ENCODE assay signal across 20 cellular contexts in the genomic region with DNA sequence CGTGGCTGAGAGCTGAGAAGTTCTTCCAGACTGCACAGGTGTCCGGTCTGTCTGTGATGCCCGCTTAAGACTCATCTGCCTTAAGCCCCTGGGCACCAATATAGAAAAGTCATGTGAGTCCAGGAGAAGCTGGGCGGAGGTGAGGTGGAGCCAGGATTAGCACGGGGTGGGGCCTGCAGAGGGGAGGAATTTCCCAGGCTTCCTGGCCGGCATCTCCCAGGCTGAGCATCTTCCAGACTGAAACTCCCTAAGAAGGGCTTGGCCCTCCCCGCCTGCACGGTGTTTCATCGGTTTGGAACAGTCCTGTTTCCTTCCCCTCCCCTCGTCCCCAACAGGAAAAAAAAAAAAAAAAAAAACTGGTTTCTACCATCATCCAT.
DNase-seq lines count a peak whose midpoint lies in the region; ATAC-seq, FAIRE-seq and TF ChIP-seq lines count a peak whose summit lies in the region.
"Had no signal": no experiment of that assay in that cellular context is flagged by ENCODE, and none has a peak within 500 bp of the region (broad histone marks: within the 10 kb centered on the region; RNA-seq: fewer than 3 reads in every experiment).

No MANE protein-coding gene starts in this region.

- H3K9me3 ChIP-seq in GM23248 (ENCODE audit: low read depth): no peaks in the 10 kb centered on the region
- H3K9me3 ChIP-seq in right cardiac atrium (ENCODE audit: control insufficient read depth, low read length): no peaks in the 10 kb centered on the region
- H3K9me3 ChIP-seq: pancreas had no signal

- no peaks in the 10 kb centered on the region for H3K27me3 ChIP-seq in GM23248 (replicated peaks; ENCODE audit: insufficient read depth)
- no peaks in the 10 kb centered on the region for H3K27me3 ChIP-seq in right cardiac atrium (ENCODE audit: control insufficient read depth, insufficient read depth)
- H3K27me3 ChIP-seq: pancreas, spleen, tibial nerve had no signal

- TF ChIP-seq POLR2A in GM12891 (IDR thresholded peaks at IDR 0.05; ENCODE audit: low read depth, low read length): no peak

- H3K9me2 ChIP-seq in GM23248 (ENCODE audit: insufficient read depth): no peaks in the 10 kb centered on the region

- no peak for FAIRE-seq in GM12891 (lab: Jason Lieb, UNC)
- FAIRE-seq: GM12878, pancreas had no signal

- H3K79me2 ChIP-seq in GM23248 (ENCODE audit: insufficient read depth): no peaks in the 10 kb centered on the region

- H2AFZ ChIP-seq in GM23248: no peak overlapping the region

- WGBS in GM23248 (ENCODE audit: low coverage in 1 of 2, low lambda C conversion rate in 2 of 2, missing lambda C conversion rate in 2 of 2), 2 experiments: 40 to 42% methylated on average over 10 of the region's 10 CpGs
- WGBS in right cardiac atrium: 27% methylated on average over 10 of the region's 10 CpGs

- peaks cover 2% of the 10 kb centered on the region; the same call in 1 of the 2 replicates for H3F3A ChIP-seq in GM23248 (ENCODE audit: insufficient read depth)

- H3K27ac ChIP-seq in GM23248: no peak overlapping the region
- H3K27ac ChIP-seq in right cardiac atrium (ENCODE audit: low read length): no peak overlapping the region
- H3K27ac ChIP-seq: pancreas, spleen had no signal

- no peaks in the 10 kb centered on the region for H4K20me1 ChIP-seq in GM23248 (ENCODE audit: insufficient read depth)

- DNase-seq in AG20443 (ENCODE audit: low spot score) (peak; percentile 26), GM23248 (peak; percentile 6), amniotic epithelial cell (ENCODE audit: low read depth) (peak; percentile 12), right cardiac atrium (peak in 2 of 3 donors; percentile 43 to 69), GM12891 (ENCODE audit: insufficient read length, low spot score) (no peak), MV-4-11 (lab: John Stamatoyannopoulos, UW) (no peak)
- DNase-seq: activated B cell treated with CpG ODN at 0.5 μM for 24 hours; activated CD4-positive, alpha-beta T cell treated with anti-CD3 and anti-CD28 coated beads, Interleukin-2, amount 50 U/mL, for 4 hours; aorta; central memory CD4-positive, alpha-beta T cell; HFFc6; NCI-H510A; pancreas; SIG-M5; spleen; stimulated activated CD4-positive, alpha-beta T cell treated with anti-CD3 and anti-CD28 coated beads, Interleukin-2, amount 100 ng/mL, for 48 hours had no signal

- H3K4me3 ChIP-seq in GM23248: no peak overlapping the region
- H3K4me3 ChIP-seq in right cardiac atrium (ENCODE audit: low read length): no peak overlapping the region
- H3K4me3 ChIP-seq: GM12878, pancreas, spleen, tibial nerve had no signal

- in situ Hi-C loops in GM23248 (cut with MboI): no loop called here

- no peaks in the 10 kb centered on the region for H3K36me3 ChIP-seq in GM23248 (ENCODE audit: low read depth)
- H3K36me3 ChIP-seq: pancreas, spleen had no signal

- intact Hi-C loops in right cardiac atrium (cut with DNase I): no loop called here

- H3K9ac ChIP-seq in GM23248: no peak overlapping the region

- peak; percentile 36 to 79 for ATAC-seq in right cardiac atrium
- no peak for ATAC-seq in HG03280 (IDR thresholded peaks at IDR 0.05; ENCODE audit: unreplicated experiment)
- ATAC-seq: GM12878, Panc1, pancreas had no signal

- no peak overlapping the region for H3K4me2 ChIP-seq in GM23248 (ENCODE audit: unreplicated experiment)

- H3K4me1 ChIP-seq in GM23248 (ENCODE audit: insufficient read depth): no peaks in the 10 kb centered on the region
- no peaks in the 10 kb centered on the region for H3K4me1 ChIP-seq in right cardiac atrium (ENCODE audit: control insufficient read depth, insufficient read depth, low read length)
- H3K4me1 ChIP-seq: pancreas, spleen had no signal

TF ChIP-seq in GM12891, 5 proteins besides CTCF, POLR2A, EP300 and RAD21:
- TF ChIP-seq POU2F2 (IDR thresholded peaks at IDR 0.05; ENCODE audit: low read depth, low read length) (no peak), SPI1 (IDR thresholded peaks at IDR 0.05; ENCODE audit: low read depth, low read length) (no peak), POLR2AphosphoS5 (IDR thresholded peaks at IDR 0.05; ENCODE audit: low read depth, low read length) (no peak), TAF1 (IDR thresholded peaks at IDR 0.05; ENCODE audit: low read depth, low read length) (no peak), PAX5 (IDR thresholded peaks at IDR 0.05; ENCODE audit: insufficient read depth, low read length, severe bottlenecking) (no peak)

Comparison
In these comparisons a context has a peak if more than half of its experiments do, and no peak if none do; other contexts are left out.
1. DNase-seq: peak in AG20443 (single experiment), GM23248 (single experiment), amniotic epithelial cell (single experiment) and right cardiac atrium (2 of 3); none in GM12891 (single experiment) and MV-4-11 (single experiment).